In the genomic region with DNA sequence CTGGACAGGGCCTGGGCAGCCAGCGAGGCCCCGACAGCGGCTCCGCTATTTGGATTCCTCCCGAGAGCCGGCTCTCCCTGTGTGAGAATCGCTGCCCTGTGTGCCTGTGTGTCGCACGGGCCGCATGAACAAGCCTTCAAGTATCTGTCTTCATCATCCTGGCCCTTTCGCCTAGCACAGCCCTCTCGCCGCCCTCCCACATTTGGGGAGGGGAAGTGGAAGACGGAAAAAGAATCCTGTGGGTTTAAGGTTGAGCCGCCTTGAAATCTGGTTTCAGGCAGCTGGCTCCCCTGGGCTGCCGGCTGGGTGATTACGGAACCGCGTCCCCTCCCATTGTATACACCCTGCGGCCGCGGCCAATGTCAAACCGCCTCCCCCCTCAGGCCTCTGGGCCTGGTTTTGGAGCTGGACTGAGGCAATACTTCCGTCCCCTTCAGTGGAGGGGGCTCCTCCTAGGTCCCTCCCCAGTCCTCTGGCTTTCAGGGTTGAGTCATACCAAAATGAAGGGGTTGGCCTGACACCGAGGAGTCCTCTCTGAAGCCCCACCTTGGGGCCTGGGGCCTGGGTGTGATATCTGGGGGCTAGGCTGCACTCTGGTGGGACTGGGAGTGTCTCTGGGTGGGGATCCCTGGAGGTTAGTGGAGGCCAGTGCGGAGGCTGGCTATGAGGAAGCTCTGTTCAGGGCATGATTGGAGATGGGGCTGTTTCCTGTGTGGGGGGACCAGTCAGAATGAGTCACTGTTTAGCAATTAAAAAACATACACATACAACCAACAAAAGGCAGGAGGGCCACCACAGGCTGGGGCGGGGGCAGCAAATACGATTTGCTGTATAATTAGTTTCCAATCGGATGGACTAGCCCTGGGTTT, we compare ENCODE assay signal across 1 cellular context.
TF ChIP-seq lines count a peak whose summit lies in the region.

No MANE protein-coding gene starts in this region.

TF ChIP-seq in HepG2, 621 proteins besides CTCF, POLR2A, EP300 and RAD21 (continued from another document and continues in another):
- TF ChIP-seq, protein P1, sequence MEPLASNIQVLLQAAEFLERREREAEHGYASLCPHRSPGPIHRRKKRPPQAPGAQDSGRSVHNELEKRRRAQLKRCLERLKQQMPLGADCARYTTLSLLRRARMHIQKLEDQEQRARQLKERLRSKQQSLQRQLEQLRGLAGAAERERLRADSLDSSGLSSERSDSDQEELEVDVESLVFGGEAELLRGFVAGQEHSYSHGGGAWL (CRISPR knock-in tag; IDR thresholded peaks at IDR 0.05): no peak
- TF ChIP-seq SRSF9 (IDR thresholded peaks at IDR 0.05; ENCODE audit: borderline replicate concordance, insufficient read depth, low read depth, low read length, poor library complexity, severe bottlenecking): no peak
- no peak for TF ChIP-seq ZFP41 (CRISPR knock-in tag; IDR thresholded peaks at IDR 0.05; ENCODE audit: borderline replicate concordance)
- no peak for TF ChIP-seq JUNB (CRISPR knock-in tag; IDR thresholded peaks at IDR 0.05; ENCODE audit: borderline replicate concordance)
- peak; percentile 87 for TF ChIP-seq FOSL2 (CRISPR knock-in tag; IDR thresholded peaks at IDR 0.05)
- TF ChIP-seq, protein P2, sequence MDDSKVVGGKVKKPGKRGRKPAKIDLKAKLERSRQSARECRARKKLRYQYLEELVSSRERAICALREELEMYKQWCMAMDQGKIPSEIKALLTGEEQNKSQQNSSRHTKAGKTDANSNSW (CRISPR knock-in tag; IDR thresholded peaks at IDR 0.05; ENCODE audit: borderline replicate concordance): no peak
- no peak for TF ChIP-seq ZNF430 (CRISPR knock-in tag; IDR thresholded peaks at IDR 0.05)
- TF ChIP-seq MED13 (CRISPR knock-in tag; IDR thresholded peaks at IDR 0.05): no peak
- no peak for TF ChIP-seq ZNF619 (CRISPR knock-in tag; IDR thresholded peaks at IDR 0.05)
- no peak for TF ChIP-seq HOXA5 (CRISPR knock-in tag; IDR thresholded peaks at IDR 0.05)
- no peak for TF ChIP-seq ZBTB21 (CRISPR knock-in tag; IDR thresholded peaks at IDR 0.05)
- TF ChIP-seq TFDP2 (CRISPR knock-in tag; IDR thresholded peaks at IDR 0.05): no peak
- no peak for TF ChIP-seq THAP8 (CRISPR knock-in tag; IDR thresholded peaks at IDR 0.05; ENCODE audit: borderline replicate concordance)
- TF ChIP-seq ZEB1 (IDR thresholded peaks at IDR 0.05; ENCODE audit: insufficient replicate concordance, low read depth): no peak
- no peak for TF ChIP-seq NFYB (CRISPR knock-in tag; IDR thresholded peaks at IDR 0.05)
- no peak for TF ChIP-seq ZNF816 (CRISPR knock-in tag; IDR thresholded peaks at IDR 0.05; ENCODE audit: borderline replicate concordance)
- 0 out of 2 replicates have a peak, but pooled peaks have one; percentile 8 for TF ChIP-seq ZBTB39 (CRISPR knock-in tag; IDR thresholded peaks at IDR 0.05)
- no peak for TF ChIP-seq MTA1 (CRISPR knock-in tag; IDR thresholded peaks at IDR 0.05; ENCODE audit: borderline replicate concordance)
- TF ChIP-seq CBX1 (IDR thresholded peaks at IDR 0.05; ENCODE audit: low read depth): no peak
- TF ChIP-seq ZNF768 (CRISPR knock-in tag; IDR thresholded peaks at IDR 0.05): no peak
- TF ChIP-seq DNMT1 (CRISPR knock-in tag; IDR thresholded peaks at IDR 0.05): no peak
- no peak for TF ChIP-seq SP140L (CRISPR knock-in tag; IDR thresholded peaks at IDR 0.05; ENCODE audit: borderline replicate concordance)
- TF ChIP-seq ZBTB40 (IDR thresholded peaks at IDR 0.05): no peak
- no peak for TF ChIP-seq ZBTB40 (CRISPR knock-in tag; IDR thresholded peaks at IDR 0.05)
- TF ChIP-seq SIN3A (IDR thresholded peaks at IDR 0.05; ENCODE audit: borderline replicate concordance, low read depth, low read length): no peak; the same call in 1 of the 2 replicates
- TF ChIP-seq IRF9 (CRISPR knock-in tag; IDR thresholded peaks at IDR 0.05; ENCODE audit: borderline replicate concordance): no peak
- no peak for TF ChIP-seq ZNF234 (CRISPR knock-in tag; conservative IDR thresholded peaks at IDR 0.05)
- TF ChIP-seq ZNF629 (CRISPR knock-in tag; conservative IDR thresholded peaks at IDR 0.05): no peak
- no peak for TF ChIP-seq ZBED4 (CRISPR knock-in tag; IDR thresholded peaks at IDR 0.05; ENCODE audit: borderline replicate concordance)
- no peak for TF ChIP-seq GPBP1L1 (CRISPR knock-in tag; IDR thresholded peaks at IDR 0.05)
- no peak for TF ChIP-seq MBNL3 (CRISPR knock-in tag; conservative IDR thresholded peaks at IDR 0.05)
